9 cellular contexts compared by ENCODE assay signal in the genomic region with DNA sequence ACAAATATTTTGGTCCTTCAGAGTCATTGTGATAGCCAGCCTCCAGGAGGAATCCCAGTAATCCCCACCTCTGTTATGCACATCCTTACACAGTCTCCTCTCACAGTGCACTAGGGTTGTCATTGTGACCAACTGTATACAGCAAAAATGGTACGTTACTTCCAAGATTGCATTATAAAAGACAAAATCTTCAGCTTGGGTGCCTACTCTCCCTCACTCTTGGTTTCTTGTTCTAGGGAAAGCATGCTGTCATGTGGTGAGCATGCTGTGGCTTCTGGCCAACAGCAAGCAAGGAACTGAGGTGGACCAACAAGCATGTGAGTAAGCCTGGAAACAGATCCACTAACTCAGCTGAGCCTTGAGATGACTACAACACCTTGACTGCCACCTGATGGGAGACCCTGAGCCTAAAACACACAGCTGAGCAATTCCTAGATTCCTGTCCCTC.
DNase-seq lines count a peak whose midpoint lies in the region; ATAC-seq and TF ChIP-seq lines count a peak whose summit lies in the region.
"Had no signal": no experiment of that assay in that cellular context is flagged by ENCODE, and none has a peak within 500 bp of the region (broad histone marks: within the 10 kb centered on the region; RNA-seq: fewer than 3 reads in every experiment).

No MANE protein-coding gene starts in this region.

- H3K4me1 ChIP-seq in suprapubic skin: no peaks in the 10 kb centered on the region
- H3K4me1 ChIP-seq in mucosa of descending colon (ENCODE audit: low read depth): no peaks in the 10 kb centered on the region

- WGBS in suprapubic skin: 64% methylated on average over 1 of the region's 1 CpG

- peak; percentile 61 for ATAC-seq in GM21786 (IDR thresholded peaks at IDR 0.05; ENCODE audit: unreplicated experiment)
- ATAC-seq in Right ventricle myocardium superior (ENCODE audit: poor library complexity): peak; percentile 79
- ATAC-seq in mucosa of descending colon: no peak

- no peak for TF ChIP-seq EP300 in suprapubic skin (IDR thresholded peaks at IDR 0.05)

- H3K27ac Mint-ChIP-seq in CD14-positive monocyte: no peak overlapping the region

- peak overlapping the region; percentile 28 for H3K27ac ChIP-seq in suprapubic skin
- H3K27ac ChIP-seq: ovary had no signal

- H3K36me3 ChIP-seq in suprapubic skin: no peaks in the 10 kb centered on the region
- H3K36me3 ChIP-seq in mucosa of descending colon (ENCODE audit: low read depth): no peaks in the 10 kb centered on the region
- H3K36me3 ChIP-seq: ovary had no signal

- H3K27me3 ChIP-seq in suprapubic skin: no peaks in the 10 kb centered on the region
- H3K27me3 ChIP-seq: ovary had no signal

- TF ChIP-seq CTCF in suprapubic skin (IDR thresholded peaks at IDR 0.05) (no peak), mucosa of descending colon (IDR thresholded peaks at IDR 0.05) (no peak), CD14-positive monocyte (IDR thresholded peaks at IDR 0.05) (no peak)

- peaks cover 0 to 3% (median 0%) of the 10 kb centered on the region in 3 donors for H3K27me3 Mint-ChIP-seq in CD14-positive monocyte (ENCODE audit: low read depth in 3 of 3)

- H3K9me3 ChIP-seq in suprapubic skin (no peaks in the 10 kb centered on the region), mucosa of descending colon (no peaks in the 10 kb centered on the region)
- H3K9me3 ChIP-seq: ovary had no signal

- H3K4me1 Mint-ChIP-seq in CD14-positive monocyte: peaks cover 4% of the 10 kb centered on the region

- no peaks in the 10 kb centered on the region for H3K36me3 Mint-ChIP-seq in CD14-positive monocyte

- DNase-seq in SK-MEL-5 (ENCODE audit: low read depth, low spot score): peak; percentile 70
- peak; percentile 55 for DNase-seq in Right ventricle myocardium superior
- no peak for DNase-seq in suprapubic skin (ENCODE audit: low spot score in 2 of 2)
- DNase-seq in mucosa of descending colon: no peak
- DNase-seq in T1000 (lab: John Stamatoyannopoulos, UW): no peak
- no peak for DNase-seq in T-helper 2 cell
- no peak for DNase-seq in CD14-positive monocyte (ENCODE audit: low spot score)

- no peak overlapping the region for H3K4me3 Mint-ChIP-seq in CD14-positive monocyte

- no peak for TF ChIP-seq POLR2A in suprapubic skin (IDR thresholded peaks at IDR 0.05)

- peaks cover 0 to 2% (median 0%) of the 10 kb centered on the region in 7 donors for H3K9me3 Mint-ChIP-seq in CD14-positive monocyte

- in situ Hi-C loops in SK-MEL-5 (cut with HindIII; ENCODE audit: low pct_unique_long_range_greater_than_20kb, low sequenced_read_pairs): no loop called here

- intact Hi-C loops in Right ventricle myocardium superior (cut with DNase I) (no loop called here), mucosa of descending colon (cut with DNase I, micrococcal nuclease) (no loop called here), CD14-positive monocyte (cut with micrococcal nuclease) (no loop called here)

- H3K4me3 ChIP-seq in suprapubic skin (no peak overlapping the region), mucosa of descending colon (no peak overlapping the region)
- H3K4me3 ChIP-seq: ovary had no signal

Comparison
In these comparisons a context has a peak if more than half of its experiments do, and no peak if none do; other contexts are left out.
1. DNase-seq: peak in SK-MEL-5 (single experiment) and Right ventricle myocardium superior (single experiment); none in suprapubic skin (0 of 2), mucosa of descending colon (0 of 3), T1000 (single experiment), T-helper 2 cell (0 of 5) and CD14-positive monocyte (single experiment).